In genomic region chr1:200985481-200985880, GRCh38 we compare ENCODE assay signal across 24 cellular contexts.
"Had no signal": no experiment of that assay in that cellular context is flagged by ENCODE, and none has a peak within 500 bp of the region (broad histone marks: within the 10 kb centered on the region; RNA-seq: fewer than 3 reads in every experiment).

No MANE protein-coding gene starts in this region.

- H3K4me1 ChIP-seq: left ventricle myocardium inferior, right atrium auricular region, stomach, tibial artery, upper lobe of right lung had no signal

- H3K27me3 Mint-ChIP-seq: naive thymus-derived CD4-positive, alpha-beta T cell; natural killer cell treated with Interleukin-12 subunit alpha and Interleukin-12 subunit beta and Interleukin-15 and Interleukin-18, amount 100 ng/mL, for 72 hours; progenitor cell of endocrine pancreas; stimulated activated naive B cell treated with anti-CD40 and anti-IgM and Interleukin-4, amounts not matched to agents 10 μg/mL and 1 μg/mL and 100 μg/mL, for 72 hours had no signal

- H3K9me3 Mint-ChIP-seq: natural killer cell treated with Interleukin-12 subunit alpha and Interleukin-12 subunit beta and Interleukin-15 and Interleukin-18, amount 100 ng/mL, for 72 hours; stimulated activated naive B cell treated with anti-CD40 and anti-IgM and Interleukin-4, amounts not matched to agents 10 μg/mL and 1 μg/mL and 100 μg/mL, for 72 hours had no signal

- H3K27ac Mint-ChIP-seq: natural killer cell treated with Interleukin-12 subunit alpha and Interleukin-12 subunit beta and Interleukin-15 and Interleukin-18, amount 100 ng/mL, for 72 hours; progenitor cell of endocrine pancreas; stimulated activated naive B cell treated with anti-CD40 and anti-IgM and Interleukin-4, amounts not matched to agents 10 μg/mL and 1 μg/mL and 100 μg/mL, for 72 hours had no signal

- H3K4me3 Mint-ChIP-seq: naive thymus-derived CD4-positive, alpha-beta T cell; natural killer cell treated with Interleukin-12 subunit alpha and Interleukin-12 subunit beta and Interleukin-15 and Interleukin-18, amount 100 ng/mL, for 72 hours; stimulated activated naive B cell treated with anti-CD40 and anti-IgM and Interleukin-4, amounts not matched to agents 10 μg/mL and 1 μg/mL and 100 μg/mL, for 72 hours had no signal

- H3K4me3 ChIP-seq: hepatocyte, left ventricle myocardium inferior, lung, mucosa of descending colon, ovary, right atrium auricular region, skin epidermis, stomach, thoracic aorta, tibial artery, upper lobe of right lung had no signal

- H3K36me3 ChIP-seq: left ventricle myocardium inferior, ovary, right atrium auricular region, thoracic aorta had no signal

- ATAC-seq: mucosa of descending colon; naive thymus-derived CD4-positive, alpha-beta T cell; natural killer cell treated with Interleukin-12 subunit alpha and Interleukin-12 subunit beta and Interleukin-15 and Interleukin-18, amount 100 ng/mL, for 72 hours; sciatic nerve; stimulated activated naive B cell treated with anti-CD40 and anti-IgM and Interleukin-4, amounts not matched to agents 10 μg/mL and 1 μg/mL and 100 μg/mL, for 72 hours; stimulated activated naive CD8-positive, alpha-beta T cell treated with anti-CD3 and anti-CD28 coated beads, Interleukin-15, Interleukin-2, amounts not matched to agents 100 U/mL and 50 U/mL, for 24 hours; upper lobe of right lung had no signal

- H3K27me3 ChIP-seq: hepatocyte, ovary, right atrium auricular region, stomach, tibial artery, upper lobe of right lung had no signal

- DNase-seq: islet precursor cell; left ventricle myocardium inferior; midbrain; mucosa of descending colon; naive thymus-derived CD4-positive, alpha-beta T cell; ovary; stimulated activated CD4-positive, alpha-beta T cell treated with anti-CD3 and anti-CD28 coated beads, Interleukin-12 subunit alpha, Interleukin-12 subunit beta, amount 100 ng/mL, for 4 hours; stimulated activated CD4-positive, alpha-beta T cell treated with anti-CD3 and anti-CD28 coated beads, Interleukin-15, amount 100 ng/mL, for 24 hours; stimulated activated CD4-positive, alpha-beta T cell treated with anti-CD3 and anti-CD28 coated beads, Interleukin-2, amount 100 ng/mL, for 24 hours; stimulated activated CD4-positive, alpha-beta T cell treated with anti-CD3 and anti-CD28 coated beads, Interleukin-4, amount 100 ng/mL, for 1 hour; stimulated activated naive B cell treated with anti-CD40 and anti-IgM and Interleukin-4, amounts not matched to agents 10 μg/mL and 1 μg/mL and 100 μg/mL, for 72 hours; stimulated activated naive CD8-positive, alpha-beta T cell treated with anti-CD3 and anti-CD28 coated beads, Interleukin-15, Interleukin-2, amounts not matched to agents 100 U/mL and 50 U/mL, for 24 hours; stomach; tibial artery; trophoblast cell; upper lobe of right lung had no signal

- H3K9me3 ChIP-seq: left ventricle myocardium inferior, mucosa of descending colon, ovary, right atrium auricular region, stomach, thoracic aorta, tibial artery, upper lobe of right lung had no signal

- H3K27ac ChIP-seq: hepatocyte, left ventricle myocardium inferior, ovary, right atrium auricular region, skin epidermis, stomach, thoracic aorta, tibial artery, upper lobe of right lung had no signal
